Comparison of ENCODE assay signal across 8 cellular contexts in genomic region chr7:1171516-1171915, GRCh38. TPM values are rescaled to one million over a fixed set of nuclear protein-coding genes. Genes with fewer than 3 reads are reported as not detected.
DNase-seq lines count a peak whose midpoint lies in the region; ATAC-seq and TF ChIP-seq lines count a peak whose summit lies in the region.
"Not testable (repeated sequence)": the region's sequence is repeated elsewhere in the genome, so short reads cannot be mapped to it uniquely, and the experiment has no call there.

No MANE protein-coding gene starts in this region.

- not testable (repeated sequence) for TF ChIP-seq CTCF in 22Rv1 (IDR thresholded peaks at IDR 0.05); WTC11 (IDR thresholded peaks at IDR 0.05)

- H3K27ac ChIP-seq in 22Rv1, result peak overlapping the region; percentile 34; the same call in 1 of the 2 replicates

- not testable (repeated sequence) for H3K4me3 Mint-ChIP-seq in WTC11; activated T-cell treated with anti-CD3 and anti-CD28 coated beads, Interleukin-2, amount 50 U/mL, for 24 hours

- ATAC-seq in WTC11, result not testable (repeated sequence)

- not testable (repeated sequence) for H3K27me3 Mint-ChIP-seq in WTC11 (ENCODE audit: low read depth); activated T-cell treated with anti-CD3 and anti-CD28 coated beads, Interleukin-2, amount 50 U/mL, for 24 hours

- not testable (repeated sequence) for H3K9me3 Mint-ChIP-seq in WTC11; activated T-cell treated with anti-CD3 and anti-CD28 coated beads, Interleukin-2, amount 50 U/mL, for 24 hours

- H3K36me3 Mint-ChIP-seq in WTC11; activated T-cell treated with anti-CD3 and anti-CD28 coated beads, Interleukin-2, amount 50 U/mL, for 24 hours (ENCODE audit: low read depth): not testable (repeated sequence)

- POLR2A ChIA-PET in WTC11 (lab: Charles Lee), result not testable (repeated sequence)

- in situ Hi-C loops in Caki2 (cut with HindIII; ENCODE audit: low pct_unique_long_range_greater_than_20kb, low sequenced_read_pairs), result not testable (repeated sequence)

- not testable (repeated sequence) for H3K27ac Mint-ChIP-seq in WTC11
- H3K27ac Mint-ChIP-seq in activated T-cell treated with anti-CD3 and anti-CD28 coated beads, Interleukin-2, amount 50 U/mL, for 24 hours, result peak overlapping the region; percentile 44

- DNase-seq in Caki2 (ENCODE audit: low read depth) (peak; percentile 31), HT1080 (ENCODE audit: low read depth) (peak; percentile 15), NCI-H345 (lab: John Stamatoyannopoulos, UW) (peak; percentile 20), OCI-M1 (lab: John Stamatoyannopoulos, UW) (peak; percentile 37), islet precursor cell (peak; percentile 29)
- DNase-seq in WTC11 (ENCODE audit: low spot score); activated T-cell treated with anti-CD3 and anti-CD28 coated beads, Interleukin-2, amount 50 U/mL, for 24 hours: not testable (repeated sequence)

- H3K4me1 Mint-ChIP-seq in WTC11, result not testable (repeated sequence)
- peaks cover 22% of the 10 kb centered on the region for H3K4me1 Mint-ChIP-seq in activated T-cell treated with anti-CD3 and anti-CD28 coated beads, Interleukin-2, amount 50 U/mL, for 24 hours (ENCODE audit: low read depth)

- CTCF ChIA-PET in WTC11 (lab: Charles Lee), result interaction anchor here (0.6 to 3.1 kb wide), 8 partner anchors 11 to 178 kb away, joined by 3 to 18 read pairs (median 7); a partner anchor contains a TSS

TF ChIP-seq in WTC11, 78 proteins besides CTCF, POLR2A, EP300 and RAD21:
- TF ChIP-seq NFYB (CRISPR knock-in tag; conservative IDR thresholded peaks at IDR 0.05; ENCODE audit: low read depth), result peak; percentile 41

RNA-seq across cellular contexts. Expression of gene ZFAND2A, which starts 11.5 kb away (rescaled TPM):
- 22.4 TPM in 2 replicates for total RNA-seq in Caki2 (2014; rRNA removed; shearing (Covaris generic); ENCODE audit: low replicate concordance)
- 22.5 and 25.9 TPM in 2 replicates for total RNA-seq in HT1080 (2014; rRNA removed; shearing (Covaris generic))
- polyA plus RNA-seq in HT1080 (2015; cell fraction: cytosol; rRNA removed), result 8.1 and 9.7 TPM in 2 replicates
- polyA plus RNA-seq in HT1080 (2015; cell fraction: nucleus; rRNA removed), result 14.3 and 15.9 TPM in 2 replicates
- total RNA-seq in WTC11 (2021), result 14.5 to 16.1 TPM (median 15.3 TPM) in 3 replicates
